ENCODE assay signal across 33 cellular contexts in genomic region chr22:43241699-43242386, GRCh38.
"Had no signal": no experiment of that assay in that cellular context is flagged by ENCODE, and none has a peak within 500 bp of the region (broad histone marks: within the 10 kb centered on the region; RNA-seq: fewer than 3 reads in every experiment).

No MANE protein-coding gene starts in this region.

- H3K36me3 ChIP-seq: brain microvascular endothelial cell, WERI-Rb-1 had no signal

- H3K36me3 Mint-ChIP-seq: activated naive CD8-positive, alpha-beta T cell had no signal

- FAIRE-seq: astrocyte, bronchial epithelial cell, frontal cortex had no signal

- H3K27ac Mint-ChIP-seq: activated B cell treated with CpG ODN at 0.5 μM for 24 hours; activated CD8-positive, alpha-beta T cell treated with anti-CD3 and anti-CD28 coated beads for 36 hours; activated naive CD8-positive, alpha-beta T cell; activated T-helper 17 cell treated with anti-CD3 and anti-CD28 coated beads, Interleukin-2, amount 50 U/mL, for 72 hours; dendritic cell treated with granulocyte-macrophage colony-stimulating factor and Interleukin-4, amounts not matched to agents 40 ng/mL and 50 ng/mL, for 4 days; endodermal cell; T-helper 17 cell; T-helper 2 cell treated with Interferon-gamma antibody and Interleukin-4, amounts not matched to agents 5 μg/mL and 100 μg/mL, for 36 hours had no signal

- H3K27ac ChIP-seq: brain microvascular endothelial cell, coronary artery, dorsolateral prefrontal cortex, WERI-Rb-1 had no signal

- H3K4me1 Mint-ChIP-seq: activated B cell treated with CpG ODN at 0.5 μM for 24 hours; activated T-helper 17 cell treated with anti-CD3 and anti-CD28 coated beads, Interleukin-2, amount 50 U/mL, for 72 hours; central memory CD8-positive, alpha-beta T cell; endodermal cell; T-helper 17 cell had no signal

- H3K4me3 Mint-ChIP-seq: activated B cell treated with CpG ODN at 0.5 μM for 24 hours; activated CD8-positive, alpha-beta T cell treated with anti-CD3 and anti-CD28 coated beads for 36 hours; activated naive CD8-positive, alpha-beta T cell; activated T-cell treated with anti-CD3 and anti-CD28 coated beads, Interleukin-2, amount 50 U/mL, for 4 hours; activated T-helper 17 cell treated with anti-CD3 and anti-CD28 coated beads, Interleukin-2, amount 50 U/mL, for 72 hours; central memory CD8-positive, alpha-beta T cell; dendritic cell treated with granulocyte-macrophage colony-stimulating factor and Interleukin-4, amounts not matched to agents 40 ng/mL and 50 ng/mL, for 4 days; endodermal cell; T-helper 17 cell; T-helper 2 cell treated with Interferon-gamma antibody and Interleukin-4, amounts not matched to agents 5 μg/mL and 100 μg/mL, for 36 hours had no signal

- H3K27me3 Mint-ChIP-seq: activated CD8-positive, alpha-beta T cell treated with anti-CD3 and anti-CD28 coated beads for 36 hours; activated T-helper 17 cell treated with anti-CD3 and anti-CD28 coated beads, Interleukin-2, amount 50 U/mL, for 72 hours; dendritic cell treated with granulocyte-macrophage colony-stimulating factor and Interleukin-4, amounts not matched to agents 40 ng/mL and 50 ng/mL, for 4 days had no signal

- ATAC-seq: activated CD4-positive, CD25-positive, alpha-beta regulatory T cell treated with anti-CD3 and anti-CD28 coated beads, Interleukin-2, amount 50 U/mL, for 24 hours; activated CD8-positive, alpha-beta T cell treated with anti-CD3 and anti-CD28 coated beads for 36 hours; activated T-cell treated with anti-CD3 and anti-CD28 coated beads, Interleukin-2, amount 50 U/mL, for 4 hours; activated T-helper 17 cell treated with anti-CD3 and anti-CD28 coated beads, Interleukin-2, amount 50 U/mL, for 72 hours; esophagus mucosa; T-helper 17 cell had no signal

- DNase-seq: activated B cell treated with CpG ODN at 0.5 μM for 24 hours; activated CD4-positive, alpha-beta T cell treated with anti-CD3 and anti-CD28 coated beads for 48 hours; activated CD4-positive, alpha-beta T cell treated with anti-CD3 and anti-CD28 coated beads, Interleukin-2, amount 50 U/mL, for 1 hour; activated CD4-positive, alpha-beta T cell treated with anti-CD3 and anti-CD28 coated beads, Interleukin-2, amount 50 U/mL, for 48 hours; activated CD8-positive, alpha-beta memory T cell treated with anti-CD3 and anti-CD28 coated beads for 24 hours; activated CD8-positive, alpha-beta T cell treated with anti-CD3 and anti-CD28 coated beads for 36 hours; activated effector memory CD4-positive, alpha-beta T cell treated with Interleukin-2 at 50 U/mL for 16 hours; activated gamma-delta T cell treated with Interleukin-2 at 50 U/mL for 16 hours; activated naive CD4-positive, alpha-beta T cell treated with anti-CD3 and anti-CD28 coated beads, Interleukin-2, amount 50 U/mL, for 16 hours; activated naive CD4-positive, alpha-beta T cell treated with Interleukin-2 at 50 U/mL for 16 hours; activated T-cell treated with anti-CD3 and anti-CD28 coated beads, Interleukin-2, amount 50 U/mL, for 4 hours; amniotic stem cell; anterior cingulate cortex; brain microvascular endothelial cell; dorsolateral prefrontal cortex; effector memory CD4-positive, alpha-beta T cell; endodermal cell; foreskin fibroblast; T-helper 1 cell; T-helper 17 cell; T1000; WERI-Rb-1 had no signal

- H3K9me3 Mint-ChIP-seq: activated B cell treated with CpG ODN at 0.5 μM for 24 hours; activated CD8-positive, alpha-beta T cell treated with anti-CD3 and anti-CD28 coated beads for 36 hours; activated T-cell treated with anti-CD3 and anti-CD28 coated beads, Interleukin-2, amount 50 U/mL, for 4 hours; activated T-helper 17 cell treated with anti-CD3 and anti-CD28 coated beads, Interleukin-2, amount 50 U/mL, for 72 hours; central memory CD8-positive, alpha-beta T cell; dendritic cell treated with granulocyte-macrophage colony-stimulating factor and Interleukin-4, amounts not matched to agents 40 ng/mL and 50 ng/mL, for 4 days; endodermal cell; T-helper 2 cell treated with Interferon-gamma antibody and Interleukin-4, amounts not matched to agents 5 μg/mL and 100 μg/mL, for 36 hours had no signal

- H3K4me3 ChIP-seq: coronary artery, dorsolateral prefrontal cortex had no signal
